In the genomic region with DNA sequence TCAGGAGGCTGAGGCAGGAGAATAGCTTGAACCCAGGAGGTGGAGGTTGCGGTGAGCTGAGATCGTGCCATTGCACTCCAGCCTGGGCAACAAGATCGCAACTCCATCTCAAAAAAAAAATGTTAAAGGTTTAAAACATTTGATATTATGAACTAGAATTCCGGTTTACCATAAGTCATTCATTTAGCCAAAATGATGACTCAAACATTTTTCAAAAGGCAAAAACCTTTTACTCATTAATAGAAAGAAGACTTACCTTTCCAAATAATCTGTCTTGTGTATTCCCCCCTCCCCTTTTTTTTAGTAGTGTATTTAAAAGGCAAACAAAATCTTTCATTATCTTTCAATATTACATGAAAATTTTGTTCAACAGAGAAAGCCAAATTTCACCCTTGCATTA, we compare ENCODE assay signal across 2 cellular contexts.
A peak's percentile ranks its signal among the peaks of the same experiment; 100 is the strongest.
TF ChIP-seq lines count a peak whose summit lies in the region.

No MANE protein-coding gene starts in this region.

TF ChIP-seq in A549, 52 proteins besides CTCF, POLR2A, EP300 and RAD21:
- no peak for TF ChIP-seq FOSL2 (IDR thresholded peaks at IDR 0.05)
- TF ChIP-seq FOSL2 (CRISPR knock-in tag; IDR thresholded peaks at IDR 0.05), result no peak
- no peak for TF ChIP-seq HOXA7 (CRISPR knock-in tag; IDR thresholded peaks at IDR 0.05)
- TF ChIP-seq MAFK (IDR thresholded peaks at IDR 0.05; ENCODE audit: partially characterized antibody), result peak; percentile 56
- TF ChIP-seq, protein P1, sequence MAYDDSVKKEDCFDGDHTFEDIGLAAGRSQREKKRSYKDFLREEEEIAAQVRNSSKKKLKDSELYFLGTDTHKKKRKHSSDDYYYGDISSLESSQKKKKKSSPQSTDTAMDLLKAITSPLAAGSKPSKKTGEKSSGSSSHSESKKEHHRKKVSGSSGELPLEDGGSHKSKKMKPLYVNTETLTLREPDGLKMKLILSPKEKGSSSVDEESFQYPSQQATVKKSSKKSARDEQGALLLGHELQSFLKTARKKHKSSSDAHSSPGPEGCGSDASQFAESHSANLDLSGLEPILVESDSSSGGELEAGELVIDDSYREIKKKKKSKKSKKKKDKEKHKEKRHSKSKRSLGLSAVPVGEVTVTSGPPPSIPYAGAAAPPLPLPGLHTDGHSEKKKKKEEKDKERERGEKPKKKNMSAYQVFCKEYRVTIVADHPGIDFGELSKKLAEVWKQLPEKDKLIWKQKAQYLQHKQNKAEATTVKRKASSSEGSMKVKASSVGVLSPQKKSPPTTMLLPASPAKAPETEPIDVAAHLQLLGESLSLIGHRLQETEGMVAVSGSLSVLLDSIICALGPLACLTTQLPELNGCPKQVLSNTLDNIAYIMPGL (CRISPR knock-in tag; IDR thresholded peaks at IDR 0.05; ENCODE audit: borderline replicate concordance), result no peak
- no peak for TF ChIP-seq NPAS2 (CRISPR knock-in tag; IDR thresholded peaks at IDR 0.05; ENCODE audit: borderline replicate concordance)
- TF ChIP-seq HOXB13 (CRISPR knock-in tag; IDR thresholded peaks at IDR 0.05; ENCODE audit: low read depth), result no peak
- no peak for TF ChIP-seq EHMT2 (IDR thresholded peaks at IDR 0.05; ENCODE audit: low read depth)
- TF ChIP-seq, protein P2, sequence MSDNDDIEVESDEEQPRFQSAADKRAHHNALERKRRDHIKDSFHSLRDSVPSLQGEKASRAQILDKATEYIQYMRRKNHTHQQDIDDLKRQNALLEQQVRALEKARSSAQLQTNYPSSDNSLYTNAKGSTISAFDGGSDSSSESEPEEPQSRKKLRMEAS (IDR thresholded peaks at IDR 0.05), result no peak
TF ChIP-seq in A549: peak in this region for 1.

TF ChIP-seq in K562, 482 proteins besides CTCF, POLR2A, EP300 and RAD21:
- TF ChIP-seq MAFG (tag; conservative IDR thresholded peaks at IDR 0.05) (peak; percentile 51), ZNF316 (IDR thresholded peaks at IDR 0.05) (peak; percentile 80), C11orf30 (IDR thresholded peaks at IDR 0.05; ENCODE audit: low read depth) (peak; percentile 53)
- TF ChIP-seq, protein P3, sequence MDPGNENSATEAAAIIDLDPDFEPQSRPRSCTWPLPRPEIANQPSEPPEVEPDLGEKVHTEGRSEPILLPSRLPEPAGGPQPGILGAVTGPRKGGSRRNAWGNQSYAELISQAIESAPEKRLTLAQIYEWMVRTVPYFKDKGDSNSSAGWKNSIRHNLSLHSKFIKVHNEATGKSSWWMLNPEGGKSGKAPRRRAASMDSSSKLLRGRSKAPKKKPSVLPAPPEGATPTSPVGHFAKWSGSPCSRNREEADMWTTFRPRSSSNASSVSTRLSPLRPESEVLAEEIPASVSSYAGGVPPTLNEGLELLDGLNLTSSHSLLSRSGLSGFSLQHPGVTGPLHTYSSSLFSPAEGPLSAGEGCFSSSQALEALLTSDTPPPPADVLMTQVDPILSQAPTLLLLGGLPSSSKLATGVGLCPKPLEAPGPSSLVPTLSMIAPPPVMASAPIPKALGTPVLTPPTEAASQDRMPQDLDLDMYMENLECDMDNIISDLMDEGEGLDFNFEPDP (CRISPR knock-in tag; IDR thresholded peaks at IDR 0.05), result no peak
